In genomic region chr7:151529842-151530241, GRCh38 we compare ENCODE assay signal across 39 cellular contexts.
"Had no signal": no experiment of that assay in that cellular context is flagged by ENCODE, and none has a peak within 500 bp of the region (broad histone marks: within the 10 kb centered on the region; RNA-seq: fewer than 3 reads in every experiment).

No MANE protein-coding gene starts in this region.

- H3K27me3 ChIP-seq: adrenal gland, ascending aorta, body of pancreas, brain microvascular endothelial cell, breast epithelium, cardiac muscle cell had no signal

- H3K9me3 ChIP-seq: adrenal gland, body of pancreas had no signal

- H3K27ac Mint-ChIP-seq: activated naive CD4-positive, alpha-beta T cell treated with anti-CD3 and anti-CD28 coated beads for 36 hours; activated naive CD4-positive, alpha-beta T cell treated with anti-CD3 and anti-CD28 coated beads, Interleukin-2, amount 10 ng/mL, durations not matched to agents 7 days and 5 days; activated naive CD4-positive, alpha-beta T cell treated with anti-CD3 and anti-CD28 coated beads, Interleukin-2, amount 50 U/mL, for 72 hours; activated naive CD8-positive, alpha-beta T cell; activated naive CD8-positive, alpha-beta T cell treated with anti-CD3 and anti-CD28 coated beads for 36 hours; activated naive CD8-positive, alpha-beta T cell treated with anti-CD3 and anti-CD28 coated beads, Interleukin-2, amount 10 ng/mL, durations not matched to agents 7 days and 5 days; activated naive CD8-positive, alpha-beta T cell treated with anti-CD3 and anti-CD28 coated beads, Interleukin-2, amount 50 U/mL, for 24 hours; activated T-cell treated with anti-CD3 and anti-CD28 coated beads, Interleukin-2, amount 50 U/mL, for 72 hours; activated T-helper 1 cell treated with anti-CD3 and anti-CD28 coated beads, Interleukin-12 subunit alpha, Interleukin-12 subunit beta, Interleukin-2, Interleukin-4 antibody, amounts not matched to agents 30 ng/mL and 10 ng/mL and 1 ng/mL, durations not matched to agents 14 hours and 24 hours and 36 hours; activated T-helper 17 cell treated with anti-CD3 and anti-CD28 coated beads, Interleukin-2, amount 50 U/mL, for 72 hours; activated T-helper 2 cell treated with anti-CD3 and anti-CD28 coated beads, Interferon-gamma antibody, Interleukin-2, Interleukin-4, amounts not matched to agents 10 μg/mL and 5 μg/mL and 100 μg/mL, durations not matched to agents 14 hours and 24 hours and 36 hours; brain had no signal

- ATAC-seq: activated naive CD4-positive, alpha-beta T cell treated with anti-CD3 and anti-CD28 coated beads, Interleukin-2, amount 50 U/mL, for 72 hours; activated naive CD8-positive, alpha-beta T cell treated with anti-CD3 and anti-CD28 coated beads, Interleukin-2, amount 50 U/mL, for 24 hours; activated T-cell treated with anti-CD3 and anti-CD28 coated beads, Interleukin-2, amount 50 U/mL, for 4 hours; activated T-cell treated with anti-CD3 and anti-CD28 coated beads, Interleukin-2, amount 50 U/mL, for 72 hours; activated T-helper 17 cell treated with anti-CD3 and anti-CD28 coated beads, Interleukin-2, amount 50 U/mL, for 72 hours; body of pancreas had no signal

- DNase-seq: activated effector memory CD4-positive, alpha-beta T cell treated with anti-CD3 and anti-CD28 coated beads, Interleukin-2, amount 50 U/mL, for 16 hours; activated effector memory CD4-positive, alpha-beta T cell treated with Interleukin-2 at 50 U/mL for 16 hours; activated gamma-delta T cell; activated gamma-delta T cell treated with Interleukin-2 at 50 U/mL for 16 hours; activated naive CD4-positive, alpha-beta T cell; activated naive CD4-positive, alpha-beta T cell treated with anti-CD3 and anti-CD28 coated beads for 36 hours; activated naive CD4-positive, alpha-beta T cell treated with anti-CD3 and anti-CD28 coated beads, Interleukin-2, amount 10 ng/mL, durations not matched to agents 7 days and 5 days; activated naive CD4-positive, alpha-beta T cell treated with anti-CD3 and anti-CD28 coated beads, Interleukin-2, amount 50 U/mL, for 16 hours; activated naive CD4-positive, alpha-beta T cell treated with Interleukin-2 at 50 U/mL for 16 hours; activated naive CD8-positive, alpha-beta T cell treated with anti-CD3 and anti-CD28 coated beads for 36 hours; activated naive CD8-positive, alpha-beta T cell treated with anti-CD3 and anti-CD28 coated beads, Interleukin-2, amount 10 ng/mL, durations not matched to agents 7 days and 5 days; activated naive CD8-positive, alpha-beta T cell treated with anti-CD3 and anti-CD28 coated beads, Interleukin-2, amount 50 U/mL, for 24 hours; activated T-cell treated with anti-CD3 and anti-CD28 coated beads, Interleukin-2, amount 50 U/mL, for 4 hours; activated T-cell treated with anti-CD3 and anti-CD28 coated beads, Interleukin-2, amount 50 U/mL, for 48 hours; activated T-cell treated with anti-CD3 and anti-CD28 coated beads, Interleukin-2, amount 50 U/mL, for 72 hours; adrenal gland; amniotic stem cell; amygdala; anterior cingulate cortex; aorta; body of pancreas; brain microvascular endothelial cell; caudate nucleus; central memory CD4-positive, alpha-beta T cell; cerebellar nuclear complex had no signal

- H3K27ac ChIP-seq: adrenal gland, ascending aorta, body of pancreas, brain microvascular endothelial cell, breast epithelium, cardiac muscle cell had no signal

- H3K4me1 ChIP-seq: adrenal gland, ascending aorta, body of pancreas, breast epithelium had no signal

- H3K4me1 Mint-ChIP-seq: activated naive CD4-positive, alpha-beta T cell treated with anti-CD3 and anti-CD28 coated beads, Interleukin-2, amount 10 ng/mL, durations not matched to agents 7 days and 5 days; activated naive CD4-positive, alpha-beta T cell treated with anti-CD3 and anti-CD28 coated beads, Interleukin-2, amount 50 U/mL, for 24 hours; activated naive CD8-positive, alpha-beta T cell treated with anti-CD3 and anti-CD28 coated beads for 36 hours; activated naive CD8-positive, alpha-beta T cell treated with anti-CD3 and anti-CD28 coated beads, Interleukin-2, amount 10 ng/mL, durations not matched to agents 7 days and 5 days; activated naive CD8-positive, alpha-beta T cell treated with anti-CD3 and anti-CD28 coated beads, Interleukin-2, amount 50 U/mL, for 24 hours; activated T-helper 17 cell treated with anti-CD3 and anti-CD28 coated beads, Interleukin-2, amount 50 U/mL, for 72 hours; brain; central memory CD8-positive, alpha-beta T cell had no signal

- H3K27me3 Mint-ChIP-seq: activated naive CD4-positive, alpha-beta T cell treated with anti-CD3 and anti-CD28 coated beads, Interleukin-2, amount 50 U/mL, for 24 hours; activated T-helper 17 cell treated with anti-CD3 and anti-CD28 coated beads, Interleukin-2, amount 50 U/mL, for 72 hours; brain had no signal

- H3K4me3 ChIP-seq: adrenal gland, ascending aorta, body of pancreas, breast epithelium, cardiac muscle cell had no signal

- H3K36me3 ChIP-seq: adrenal gland, ascending aorta, brain microvascular endothelial cell, breast epithelium, cardiac muscle cell had no signal

- FAIRE-seq: astrocyte, bronchial epithelial cell, colon had no signal

- H3K36me3 Mint-ChIP-seq: brain had no signal

- H3K4me3 Mint-ChIP-seq: activated naive CD4-positive, alpha-beta T cell treated with anti-CD3 and anti-CD28 coated beads for 36 hours; activated naive CD4-positive, alpha-beta T cell treated with anti-CD3 and anti-CD28 coated beads, Interleukin-2, amount 10 ng/mL, durations not matched to agents 7 days and 5 days; activated naive CD4-positive, alpha-beta T cell treated with anti-CD3 and anti-CD28 coated beads, Interleukin-2, amount 50 U/mL, for 24 hours; activated naive CD8-positive, alpha-beta T cell; activated naive CD8-positive, alpha-beta T cell treated with anti-CD3 and anti-CD28 coated beads for 36 hours; activated naive CD8-positive, alpha-beta T cell treated with anti-CD3 and anti-CD28 coated beads, Interleukin-2, amount 10 ng/mL, durations not matched to agents 7 days and 5 days; activated naive CD8-positive, alpha-beta T cell treated with anti-CD3 and anti-CD28 coated beads, Interleukin-2, amount 50 U/mL, for 24 hours; activated T-cell treated with anti-CD3 and anti-CD28 coated beads, Interleukin-2, amount 50 U/mL, for 4 hours; activated T-cell treated with anti-CD3 and anti-CD28 coated beads, Interleukin-2, amount 50 U/mL, for 72 hours; activated T-helper 1 cell treated with anti-CD3 and anti-CD28 coated beads, Interleukin-12 subunit alpha, Interleukin-12 subunit beta, Interleukin-2, Interleukin-4 antibody, amounts not matched to agents 30 ng/mL and 10 ng/mL and 1 ng/mL, durations not matched to agents 14 hours and 24 hours and 36 hours; activated T-helper 17 cell treated with anti-CD3 and anti-CD28 coated beads, Interleukin-2, amount 50 U/mL, for 72 hours; central memory CD8-positive, alpha-beta T cell had no signal
